22 cellular contexts compared by ENCODE assay signal in the genomic region with DNA sequence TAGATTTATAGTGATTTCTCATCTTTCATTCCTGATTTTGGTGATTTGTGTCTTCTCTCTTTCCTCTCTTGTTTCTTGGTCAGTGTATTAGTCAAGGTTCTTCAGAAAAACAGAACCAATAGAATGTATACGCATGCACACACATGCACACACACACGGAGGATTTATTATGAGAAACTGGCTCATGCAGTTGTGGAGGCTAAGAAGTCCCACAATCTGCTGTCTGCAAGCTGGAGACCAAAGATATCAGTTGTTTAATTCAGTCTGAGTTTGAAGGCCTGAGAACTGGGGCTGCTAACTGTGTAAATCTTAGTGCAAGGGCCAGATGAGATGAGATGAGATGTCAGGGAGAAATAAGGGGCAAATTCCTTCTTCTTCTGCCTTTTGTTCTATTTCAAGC. TPM values are rescaled to one million over a fixed set of nuclear protein-coding genes. Genes with fewer than 3 reads are reported as not detected.
DNase-seq lines count a peak whose midpoint lies in the region; ATAC-seq, FAIRE-seq and TF ChIP-seq lines count a peak whose summit lies in the region.
"Had no signal": no experiment of that assay in that cellular context is flagged by ENCODE, and none has a peak within 500 bp of the region (broad histone marks: within the 10 kb centered on the region; RNA-seq: fewer than 3 reads in every experiment).

No MANE protein-coding gene starts in this region.

- 13% methylated on average over 2 of the region's 2 CpGs for WGBS in K562 (ENCODE audit: insufficient coverage, low coverage, missing lambda C conversion rate)
- WGBS in prostate gland = 69% methylated on average over 2 of the region's 2 CpGs

- no peak overlapping the region for H3K9ac ChIP-seq in Loucy (ENCODE audit: low read depth, low read length, poor library complexity, severe bottlenecking)
- no peak overlapping the region for H3K9ac ChIP-seq in K562 (ENCODE audit: insufficient read depth in 1 of 2, low read depth in 2 of 2, low read length in 2 of 2)
- H3K9ac ChIP-seq: BLaER1 treated with 17β-estradiol and CSF1 and Interleukin-3, amounts not matched to agents 10 nM and 100 nM; GM23248 had no signal

- CTCF ChIA-PET in K562 (lab: Yijun Ruan, JAX; ENCODE audit: low intra/inter-chr PET ratio) = no interaction called here

- in situ Hi-C loops in K562 (cut with MboI) = no loop called here
- in situ Hi-C loops in G401 (cut with HindIII; ENCODE audit: low sequenced_read_pairs) = no loop called here

- H3K4me2 ChIP-seq in Loucy (ENCODE audit: low read depth, low read length, poor library complexity, severe bottlenecking) (peak overlapping the region; percentile 1), K562 (ENCODE audit: insufficient read depth, low read length) (no peak overlapping the region; the same call in 1 of the 2 replicates)
- H3K4me2 ChIP-seq: A549; BLaER1 treated with 17β-estradiol and CSF1 and Interleukin-3, amounts not matched to agents 10 nM and 100 nM had no signal

- ATAC-seq in K562 = peak; percentile 8
- ATAC-seq: A549 had no signal

- H3K9me2 ChIP-seq in Loucy (replicated peaks; ENCODE audit: low read depth, low read length) = no peaks in the 10 kb centered on the region

- FAIRE-seq in GM18507 (lab: Jason Lieb, UNC) (peak; percentile 29), K562 (lab: Jason Lieb, UNC) (peak; percentile 62)
- FAIRE-seq: A549, GM12892, GM19239, H1 had no signal

- no peaks in the 10 kb centered on the region for H3K27me3 ChIP-seq in Loucy (ENCODE audit: insufficient read depth, low read length, poor library complexity, severe bottlenecking)
- no peaks in the 10 kb centered on the region for H3K27me3 ChIP-seq in K562 (ENCODE audit: control insufficient read depth in 2 of 2, insufficient read depth in 2 of 2, low read length in 2 of 2)
- H3K27me3 ChIP-seq in prostate gland (replicated peaks; ENCODE audit: insufficient read depth) = no peaks in the 10 kb centered on the region
- H3K27me3 ChIP-seq: BE2C; BLaER1 treated with 17β-estradiol and CSF1 and Interleukin-3, amounts not matched to agents 10 nM and 100 nM had no signal

- POLR2A ChIA-PET in K562 (lab: Yijun Ruan, JAX) = interaction anchor here (1.2 kb wide), 1 partner anchor 48 kb away, joined by 3 read pairs; no protein-coding TSS in a partner anchor

- H3K79me2 ChIP-seq in Loucy (ENCODE audit: insufficient read depth, low read length) (0 out of 2 replicates have a peak, but pooled peaks cover 7% of the 10 kb centered on the region), K562 (ENCODE audit: control insufficient read depth, insufficient read depth, low read length) (peaks cover 26% of the 10 kb centered on the region)

- H2AFZ ChIP-seq in Loucy (ENCODE audit: low read length) (no peak overlapping the region), K562 (ENCODE audit: low read depth, low read length) (peak overlapping the region; percentile 20; the same call in 1 of the 2 replicates)
- H2AFZ ChIP-seq: GM23248 had no signal

- H4K20me1 ChIP-seq in Loucy (ENCODE audit: insufficient read depth, low read length, poor library complexity, severe bottlenecking) (no peaks in the 10 kb centered on the region), K562 (replicated peaks; ENCODE audit: control insufficient read depth, insufficient read depth, low read length) (no peaks in the 10 kb centered on the region)
- H4K20me1 ChIP-seq: BLaER1 treated with 17β-estradiol and CSF1 and Interleukin-3, amounts not matched to agents 10 nM and 100 nM had no signal

- no peak for TF ChIP-seq RAD21 in K562 (CRISPR knock-in tag; conservative IDR thresholded peaks at IDR 0.05 in 1 of 2, IDR thresholded peaks at IDR 0.05 in 1 of 2)

- no peaks in the 10 kb centered on the region for H3F3A ChIP-seq in Loucy (ENCODE audit: low read depth)

- DNase-seq in GM18507 (ENCODE audit: extremely low spot score, insufficient read length, low read depth) (no peak), K562 (ENCODE audit: extremely low read depth in 1 of 4, low spot score in 3 of 4) (peak in 1 of 4 experiments; percentile 64), G401 (ENCODE audit: low spot score) (no peak), prostate gland (ENCODE audit: low spot score) (no peak)
- DNase-seq in activated CD8-positive, alpha-beta memory T cell treated with anti-CD3 and anti-CD28 coated beads for 24 hours = no peak
- DNase-seq: 8988T; ACHN; AML-193; BE2C; CD4-positive, alpha-beta T cell; CD8-positive, alpha-beta memory T cell; DMS53; DMS79 treated with DMSO at 0.1 percent for 48 hours; GM23248; H7; HCEC 1CT had no signal

- no peak for TF ChIP-seq EP300 in K562 (IDR thresholded peaks at IDR 0.05; ENCODE audit: low read length)

- H3K9me3 ChIP-seq in Loucy (ENCODE audit: insufficient read depth, low read depth, low read length) = no peaks in the 10 kb centered on the region
- no peaks in the 10 kb centered on the region for H3K9me3 ChIP-seq in K562 (replicated peaks; ENCODE audit: control insufficient read depth, insufficient read depth, low read depth, low read length)
- H3K9me3 ChIP-seq in prostate gland = no peaks in the 10 kb centered on the region
- H3K9me3 ChIP-seq: A549; BE2C; BLaER1 treated with 17β-estradiol and CSF1 and Interleukin-3, amounts not matched to agents 10 nM and 100 nM had no signal

- no peak for TF ChIP-seq CTCF in Loucy (conservative IDR thresholded peaks at IDR 0.05; ENCODE audit: low read length)
- TF ChIP-seq CTCF in K562 (IDR thresholded peaks at IDR 0.05 in 2 of 3, conservative IDR thresholded peaks at IDR 0.05 in 1 of 3; ENCODE audit: insufficient read depth in 2 of 3, low read depth in 1 of 3, low read length in 3 of 3) = no peak
- no peak for TF ChIP-seq CTCF in prostate gland (IDR thresholded peaks at IDR 0.05)

- BruUV-seq in K562 (replicated peaks; lab: Mats Ljungman, UMichigan) = no TSS peak

- H3K4me1 ChIP-seq in Loucy (ENCODE audit: insufficient read depth, low read length, poor library complexity, severe bottlenecking) (peaks cover 28% of the 10 kb centered on the region), K562 (replicated peaks in 1 of 2; ENCODE audit: control insufficient read depth in 2 of 2, insufficient read depth in 2 of 2, low read length in 2 of 2) (peaks cover 16 to 43% of the 10 kb centered on the region in 2 experiments; a peak in 4 of 5 replicates), prostate gland (replicated peaks) (no peaks in the 10 kb centered on the region)
- H3K4me1 ChIP-seq: BE2C had no signal

- no peaks in the 10 kb centered on the region for H3K36me3 ChIP-seq in Loucy (ENCODE audit: insufficient read depth, low read length)
- no peaks in the 10 kb centered on the region for H3K36me3 ChIP-seq in K562 (ENCODE audit: control insufficient read depth, insufficient read depth, low read length)
- H3K36me3 ChIP-seq in prostate gland = no peaks in the 10 kb centered on the region
- H3K36me3 ChIP-seq: BE2C; BLaER1 treated with 17β-estradiol and CSF1 and Interleukin-3, amounts not matched to agents 10 nM and 100 nM had no signal

- H3K9me1 ChIP-seq in K562 (ENCODE audit: control insufficient read depth, insufficient read depth, low read length) = no peaks in the 10 kb centered on the region

- TF ChIP-seq POLR2A in K562 (conservative IDR thresholded peaks at IDR 0.05) (no peak), prostate gland (IDR thresholded peaks at IDR 0.05) (no peak)

- H3K4me3 ChIP-seq in Loucy (ENCODE audit: low read length, poor library complexity, severe bottlenecking) (no peak overlapping the region), K562 (no peak overlapping the region), prostate gland (no peak overlapping the region)
- H3K4me3 ChIP-seq: A549; BLaER1 treated with 17β-estradiol and CSF1 and Interleukin-3, amounts not matched to agents 10 nM and 100 nM; GM23248 had no signal

- H3K27ac ChIP-seq in K562 (ENCODE audit: extremely low read depth, low read depth, low read length) (0 out of 3 replicates have a peak overlapping the region, but pooled peaks have one; percentile 45), prostate gland (no peak overlapping the region)
- H3K27ac ChIP-seq: A549; BLaER1 treated with 17β-estradiol and CSF1 and Interleukin-3, amounts not matched to agents 10 nM and 100 nM; GM23248 had no signal

- intact Hi-C loops in K562 (cut with micrococcal nuclease) (no loop called here), prostate gland (cut with DNase I) (no loop called here)

RNA-seq across cellular contexts. Expression of gene RPS23, which starts 5.7 kb away (rescaled TPM):
- total RNA-seq in K562 (2011; cell fraction: chromatin; rRNA removed; ENCODE audit: low replicate concordance) = 346 and 447 TPM in 2 replicates
- 526 and 614 TPM in 2 replicates for total RNA-seq in K562 (2011; cell fraction: nucleolus; rRNA removed)
- 1,360 and 2,588 TPM in 2 replicates for total RNA-seq in K562 (2011; cell fraction: nucleoplasm; rRNA removed)
- total RNA-seq in K562 (2014; rRNA removed) = 4,345 and 7,063 TPM in 2 replicates
- 6,408 and 7,046 TPM in 2 replicates for total RNA-seq in K562 (2014; rRNA removed; fragmentation: Illumina TruSeq; extraction: Trizol)
- total RNA-seq in K562 (2015; rRNA removed; fragmentation: Illumina TruSeq; extraction: Trizol) = 6,302 and 6,440 TPM in 2 replicates
- total RNA-seq in K562 (2021) = 3,252 and 3,488 TPM in 2 replicates
- polyA plus RNA-seq in K562 (2011; rRNA removed) = 4,543 and 4,761 TPM in 2 replicates
- 2,442 and 6,019 TPM in 2 replicates for polyA plus RNA-seq in K562 (2011; cell fraction: cytosol; rRNA removed)
- 1,013 and 2,216 TPM in 2 replicates for polyA plus RNA-seq in K562 (2011; cell fraction: nucleus; rRNA removed)
- 5,059 and 9,769 TPM in 2 replicates for polyA plus RNA-seq in K562 (2012)
- 5,425 and 5,953 TPM in 2 replicates for polyA plus RNA-seq in K562 (2014; fragmentation: Illumina TruSeq; extraction: Trizol)
- 1,000 to 10,000 TPM; 5,181 to 6,445 TPM for polyA plus RNA-seq in K562 (2014; fragmentation: Nextera tagmentation; extraction: Ambion mirVana)
- 7,344 and 10,689 TPM in 2 replicates for polyA plus RNA-seq in K562 (2014; rRNA removed)
- 6,635 and 7,075 TPM in 2 replicates for polyA minus RNA-seq in K562 (2011; rRNA and poly(A)+ RNA removed)
- polyA minus RNA-seq in K562 (2011; cell fraction: cytosol; rRNA and poly(A)+ RNA removed) = 1,206 and 1,219 TPM in 2 replicates
- polyA minus RNA-seq in K562 (2011; cell fraction: nucleus; rRNA and poly(A)+ RNA removed) = 123 and 336 TPM in 2 replicates
- 3,610 and 4,613 TPM in 2 replicates for total RNA-seq in G401 (2014; rRNA removed; shearing (Covaris generic))
- total RNA-seq in prostate gland = 1,000 to 10,000 TPM; 1,357 to 2,937 TPM
